In genomic region chr17:36844601-36845000, GRCh38 we compare ENCODE assay signal across 34 cellular contexts.
"Had no signal": no experiment of that assay in that cellular context is flagged by ENCODE, and none has a peak within 500 bp of the region (broad histone marks: within the 10 kb centered on the region; RNA-seq: fewer than 3 reads in every experiment).

No MANE protein-coding gene starts in this region.

- H3K27ac ChIP-seq: adrenal gland, body of pancreas, brain microvascular endothelial cell, breast epithelium, VCaP had no signal

- H3K36me3 Mint-ChIP-seq: activated CD4-positive, alpha-beta memory T cell treated with anti-CD3 and anti-CD28 coated beads for 36 hours; activated naive CD4-positive, alpha-beta T cell treated with anti-CD3 and anti-CD28 coated beads, Interleukin-2, amount 50 U/mL, for 72 hours; activated naive CD8-positive, alpha-beta T cell treated with anti-CD3 and anti-CD28 coated beads for 36 hours had no signal

- H3K4me3 Mint-ChIP-seq: activated B cell treated with CpG ODN at 0.5 μM for 24 hours; activated CD4-positive, alpha-beta memory T cell treated with anti-CD3 and anti-CD28 coated beads for 36 hours; activated CD4-positive, alpha-beta T cell treated with anti-CD3 and anti-CD28 coated beads, Interleukin-2, amount 10 ng/mL, durations not matched to agents 24 days and 14 days; activated CD8-positive, alpha-beta T cell treated with anti-CD3 and anti-CD28 coated beads for 36 hours; activated naive CD4-positive, alpha-beta T cell treated with anti-CD3 and anti-CD28 coated beads for 36 hours; activated naive CD8-positive, alpha-beta T cell treated with anti-CD3 and anti-CD28 coated beads for 36 hours; activated T-cell treated with anti-CD3 and anti-CD28 coated beads, Interleukin-2, amount 50 U/mL, for 4 hours; activated T-cell treated with anti-CD3 and anti-CD28 coated beads, Interleukin-2, amount 50 U/mL, for 72 hours; activated T-helper 1 cell treated with anti-CD3 and anti-CD28 coated beads, Interleukin-12 subunit alpha, Interleukin-12 subunit beta, Interleukin-2, Interleukin-4 antibody, amounts not matched to agents 30 ng/mL and 10 ng/mL and 1 ng/mL, durations not matched to agents 14 hours and 24 hours and 36 hours; activated T-helper 17 cell treated with anti-CD3 and anti-CD28 coated beads, Interleukin-2, amount 50 U/mL, for 72 hours; T-helper 1 cell treated with Interleukin-12 subunit alpha and Interleukin-12 subunit beta and Interleukin-4 antibody, amounts not matched to agents 30 μg/mL and 1 μg/mL, for 36 hours; T-helper 2 cell treated with Interferon-gamma antibody and Interleukin-4, amounts not matched to agents 5 μg/mL and 100 μg/mL, for 36 hours had no signal

- H3K27ac Mint-ChIP-seq: activated B cell treated with CpG ODN at 0.5 μM for 24 hours; activated CD4-positive, alpha-beta memory T cell treated with anti-CD3 and anti-CD28 coated beads for 36 hours; activated CD4-positive, alpha-beta T cell treated with anti-CD3 and anti-CD28 coated beads, Interleukin-2, amount 10 ng/mL, durations not matched to agents 24 days and 14 days; activated CD8-positive, alpha-beta T cell treated with anti-CD3 and anti-CD28 coated beads for 36 hours; activated naive CD4-positive, alpha-beta T cell treated with anti-CD3 and anti-CD28 coated beads for 36 hours; activated T-cell treated with anti-CD3 and anti-CD28 coated beads, Interleukin-2, amount 50 U/mL, for 72 hours; activated T-helper 1 cell treated with anti-CD3 and anti-CD28 coated beads, Interleukin-12 subunit alpha, Interleukin-12 subunit beta, Interleukin-2, Interleukin-4 antibody, amounts not matched to agents 30 ng/mL and 10 ng/mL and 1 ng/mL, durations not matched to agents 14 hours and 24 hours and 36 hours; activated T-helper 17 cell treated with anti-CD3 and anti-CD28 coated beads, Interleukin-2, amount 50 U/mL, for 72 hours; T-helper 1 cell treated with Interleukin-12 subunit alpha and Interleukin-12 subunit beta and Interleukin-4 antibody, amounts not matched to agents 30 μg/mL and 1 μg/mL, for 36 hours; T-helper 2 cell treated with Interferon-gamma antibody and Interleukin-4, amounts not matched to agents 5 μg/mL and 100 μg/mL, for 36 hours had no signal

- ATAC-seq: activated T-cell treated with anti-CD3 and anti-CD28 coated beads, Interleukin-2, amount 50 U/mL, for 72 hours; body of pancreas had no signal

- H3K36me3 ChIP-seq: adrenal gland, brain microvascular endothelial cell, breast epithelium had no signal

- H3K4me1 Mint-ChIP-seq: activated B cell treated with CpG ODN at 0.5 μM for 24 hours had no signal

- H3K9me3 Mint-ChIP-seq: activated B cell treated with CpG ODN at 0.5 μM for 24 hours; activated CD4-positive, alpha-beta memory T cell treated with anti-CD3 and anti-CD28 coated beads for 36 hours; activated CD4-positive, alpha-beta T cell treated with anti-CD3 and anti-CD28 coated beads, Interleukin-2, amount 10 ng/mL, durations not matched to agents 24 days and 14 days; activated naive CD4-positive, alpha-beta T cell treated with anti-CD3 and anti-CD28 coated beads for 36 hours; activated T-cell treated with anti-CD3 and anti-CD28 coated beads, Interleukin-2, amount 50 U/mL, for 72 hours; activated T-helper 17 cell treated with anti-CD3 and anti-CD28 coated beads, Interleukin-2, amount 50 U/mL, for 72 hours; T-helper 1 cell treated with Interleukin-12 subunit alpha and Interleukin-12 subunit beta and Interleukin-4 antibody, amounts not matched to agents 30 μg/mL and 1 μg/mL, for 36 hours; T-helper 2 cell treated with Interferon-gamma antibody and Interleukin-4, amounts not matched to agents 5 μg/mL and 100 μg/mL, for 36 hours had no signal

- DNase-seq: activated B cell treated with CpG ODN at 0.5 μM for 24 hours; activated CD4-positive, alpha-beta memory T cell treated with anti-CD3 and anti-CD28 coated beads for 36 hours; activated CD4-positive, alpha-beta T cell treated with anti-CD3 and anti-CD28 coated beads for 4 hours; activated CD4-positive, alpha-beta T cell treated with anti-CD3 and anti-CD28 coated beads, Interleukin-2, amount 10 ng/mL, durations not matched to agents 24 days and 14 days; activated CD4-positive, alpha-beta T cell treated with anti-CD3 and anti-CD28 coated beads, Interleukin-2, amount 50 U/mL, for 1 hour; activated CD4-positive, alpha-beta T cell treated with anti-CD3 and anti-CD28 coated beads, Interleukin-2, amount 50 U/mL, for 4 hours; activated CD4-positive, CD25-positive, alpha-beta regulatory T cell treated with anti-CD3 and anti-CD28 coated beads, Interleukin-2, amount 50 U/mL, for 72 hours; activated CD8-positive, alpha-beta memory T cell treated with anti-CD3 and anti-CD28 coated beads, Interleukin-2, amount 50 U/mL, for 4 hours; activated CD8-positive, alpha-beta T cell treated with anti-CD3 and anti-CD28 coated beads for 36 hours; activated effector memory CD4-positive, alpha-beta T cell treated with anti-CD3 and anti-CD28 coated beads, Interleukin-2, amount 50 U/mL, for 16 hours; activated gamma-delta T cell treated with Interleukin-2 at 50 U/mL for 16 hours; activated naive CD4-positive, alpha-beta T cell; activated naive CD4-positive, alpha-beta T cell treated with anti-CD3 and anti-CD28 coated beads for 36 hours; activated naive CD4-positive, alpha-beta T cell treated with anti-CD3 and anti-CD28 coated beads, Interleukin-2, amount 50 U/mL, for 16 hours; activated naive CD8-positive, alpha-beta T cell treated with anti-CD3 and anti-CD28 coated beads for 36 hours; activated T-cell treated with anti-CD3 and anti-CD28 coated beads for 4 hours; activated T-cell treated with anti-CD3 and anti-CD28 coated beads, Interleukin-2, amount 50 U/mL, for 1 hour; activated T-cell treated with anti-CD3 and anti-CD28 coated beads, Interleukin-2, amount 50 U/mL, for 4 hours; activated T-cell treated with anti-CD3 and anti-CD28 coated beads, Interleukin-2, amount 50 U/mL, for 72 hours; adrenal gland; amniotic stem cell; body of pancreas; brain microvascular endothelial cell; central memory CD4-positive, alpha-beta T cell; T-helper 1 cell; T-helper 2 cell; T-helper 9 cell had no signal

- H3K4me3 ChIP-seq: adrenal gland, body of pancreas, breast epithelium had no signal

- H3K27me3 ChIP-seq: adrenal gland, body of pancreas, brain microvascular endothelial cell had no signal

- H3K9me3 ChIP-seq: adrenal gland, body of pancreas had no signal

- H3K4me1 ChIP-seq: adrenal gland, body of pancreas, breast epithelium had no signal
